Comparison of ENCODE assay signal across 1 cellular context in the genomic region with DNA sequence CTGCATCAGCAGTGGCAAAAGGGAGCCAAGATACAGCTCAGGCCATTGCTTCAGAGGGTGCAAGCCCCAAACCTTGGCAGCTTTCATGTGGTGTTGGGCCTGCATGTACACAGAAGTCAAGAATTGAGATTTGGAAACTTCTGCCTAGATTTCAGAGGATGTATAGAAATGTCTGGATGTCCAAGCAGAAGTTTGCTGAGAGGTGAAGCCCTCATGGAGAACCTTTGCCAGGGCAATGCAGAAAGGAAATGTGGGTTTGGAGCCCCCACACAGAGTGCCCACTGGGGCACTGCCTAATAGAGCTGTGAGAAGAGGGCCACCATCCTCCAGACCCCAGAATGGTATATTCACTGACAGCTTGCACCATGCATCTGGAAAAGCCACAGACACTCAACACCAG. TPM values are rescaled to one million over a fixed set of nuclear protein-coding genes. Genes with fewer than 3 reads are reported as not detected.
"Had no signal": no experiment of that assay in that cellular context is flagged by ENCODE, and none has a peak within 500 bp of the region (broad histone marks: within the 10 kb centered on the region; RNA-seq: fewer than 3 reads in every experiment).

No MANE protein-coding gene starts in this region.

RNA-seq across cellular contexts. Expression of a gene that starts 51.3 kb away (rescaled TPM):
- polyA plus RNA-seq: foreskin keratinocyte had no signal
